Comparison of ENCODE assay signal across 15 cellular contexts in genomic region chr5:173915310-173916005, GRCh38. TPM values are rescaled to one million over a fixed set of nuclear protein-coding genes. Genes with fewer than 3 reads are reported as not detected.
DNase-seq lines count a peak whose midpoint lies in the region; ATAC-seq, FAIRE-seq and TF ChIP-seq lines count a peak whose summit lies in the region.
"Had no signal": no experiment of that assay in that cellular context is flagged by ENCODE, and none has a peak within 500 bp of the region (broad histone marks: within the 10 kb centered on the region; RNA-seq: fewer than 3 reads in every experiment).

No MANE protein-coding gene starts in this region.

- H2AFZ ChIP-seq in HepG2 (ENCODE audit: low read length), result no peak overlapping the region

- no peak overlapping the region for H3K4me3 ChIP-seq in DOHH2 (ENCODE audit: low read length)
- H3K4me3 ChIP-seq in neutrophil (ENCODE audit: low read depth in 1 of 2, low read length in 1 of 2), result no peak overlapping the region
- no peak overlapping the region for H3K4me3 ChIP-seq in HepG2 (replicated peaks in 1 of 3; ENCODE audit: insufficient read depth in 1 of 3, low read depth in 2 of 3, low read length in 3 of 3)
- H3K4me3 ChIP-seq: ovary, spleen, stomach had no signal

- H4K20me1 ChIP-seq in DOHH2 (ENCODE audit: control insufficient read depth, insufficient read depth, low read depth, low read length), result no peaks in the 10 kb centered on the region
- H4K20me1 ChIP-seq in HepG2 (ENCODE audit: insufficient read depth, low read length), result no peaks in the 10 kb centered on the region

- no peak for ATAC-seq in HG03469 (IDR thresholded peaks at IDR 0.05; ENCODE audit: unreplicated experiment)
- ATAC-seq in HG03139 (IDR thresholded peaks at IDR 0.05; ENCODE audit: unreplicated experiment), result no peak
- ATAC-seq in HepG2, result no peak
- ATAC-seq: activated CD8-positive, alpha-beta T cell treated with anti-CD3 and anti-CD28 coated beads for 36 hours had no signal

- H3K36me3 ChIP-seq in DOHH2 (ENCODE audit: control insufficient read depth, low read length) (no peaks in the 10 kb centered on the region), neutrophil (peaks cover 18% of the 10 kb centered on the region), HepG2 (replicated peaks in 1 of 2; ENCODE audit: control insufficient read depth in 1 of 2, insufficient read depth in 2 of 2, low read length in 2 of 2) (peaks cover 2 to 22% of the 10 kb centered on the region in 2 experiments; a peak in 3 of 5 replicates)
- H3K36me3 ChIP-seq: ovary had no signal

- TF ChIP-seq POLR2A in HepG2 (IDR thresholded peaks at IDR 0.05; ENCODE audit: insufficient read depth in 1 of 2, low read depth in 2 of 2, low read length in 2 of 2), result no peak

- FAIRE-seq in HepG2 (lab: Jason Lieb, UNC), result no peak

- H3K9me2 ChIP-seq in DOHH2 (replicated peaks; ENCODE audit: control insufficient read depth, low read length), result no peaks in the 10 kb centered on the region

- H3K27me3 ChIP-seq in DOHH2 (ENCODE audit: control insufficient read depth, low read length) (no peaks in the 10 kb centered on the region), neutrophil (no peaks in the 10 kb centered on the region), HepG2 (ENCODE audit: control insufficient read depth in 1 of 2, insufficient read depth in 2 of 2, low read length in 2 of 2) (no peaks in the 10 kb centered on the region)
- H3K27me3 ChIP-seq: ovary, spleen, stomach had no signal

- in situ Hi-C loops in HepG2 (cut with HindIII; ENCODE audit: extremely low pct_ligation_motif_present, low pct_unique_long_range_greater_than_20kb), result no loop called here

- CTCF ChIA-PET in HepG2 (lab: Yijun Ruan, JAX; ENCODE audit: low intra/inter-chr PET ratio, low total read pairs), result no interaction called here

- WGBS in HepG2 (ENCODE audit: low lambda C conversion rate), result 95% methylated on average over 7 of the region's 7 CpGs

- no peak for TF ChIP-seq RAD21 in HepG2 (CRISPR knock-in tag; IDR thresholded peaks at IDR 0.05)

- POLR2A ChIA-PET in HepG2 (lab: Yijun Ruan, JAX), result interaction anchor here (1.6 kb wide), 1 partner anchor 27 kb away, joined by 5 read pairs; the partner anchor contains the start of gene CPEB4

- peak overlapping the region; percentile 67; the same call in 1 of the 2 replicates for H3K4me2 ChIP-seq in DOHH2 (ENCODE audit: low read length)
- H3K4me2 ChIP-seq in HepG2 (ENCODE audit: low read depth, low read length), result no peak overlapping the region

- H3K79me2 ChIP-seq in DOHH2 (ENCODE audit: control insufficient read depth, low read length) (peaks cover 17% of the 10 kb centered on the region), HepG2 (ENCODE audit: insufficient read depth, low read length) (peaks cover 22% of the 10 kb centered on the region)

- DNase-seq in SK-N-DZ (ENCODE audit: low spot score) (peak; percentile 53), fibroblast of peridontal ligament (ENCODE audit: extremely low read depth) (peak; percentile 57), amniotic stem cell (lab: John Stamatoyannopoulos, UW) (no peak), HepG2 (ENCODE audit: low spot score) (no peak)
- DNase-seq: activated CD8-positive, alpha-beta T cell treated with anti-CD3 and anti-CD28 coated beads for 36 hours; DMS79; midbrain; NCI-H2081; ovary; spleen; stomach had no signal

- intact Hi-C loops in HepG2 (cut with micrococcal nuclease; ENCODE audit: unreplicated experiment), result no loop called here

- TF ChIP-seq CTCF in DOHH2 (IDR thresholded peaks at IDR 0.05; ENCODE audit: low read depth, low read length, poor library complexity, severe bottlenecking) (no peak), neutrophil (IDR thresholded peaks at IDR 0.05) (no peak), HepG2 (CRISPR knock-in tag; IDR thresholded peaks at IDR 0.05) (no peak)

- H3K4me1 ChIP-seq in DOHH2 (ENCODE audit: control insufficient read depth, low read length), result peaks cover 87% of the 10 kb centered on the region
- H3K4me1 ChIP-seq in neutrophil (ENCODE audit: control insufficient read depth in 1 of 2, insufficient read depth in 1 of 2, low read depth in 1 of 2, low read length in 1 of 2), result peaks cover 60 to 68% of the 10 kb centered on the region in 2 experiments
- H3K4me1 ChIP-seq in HepG2 (ENCODE audit: insufficient read depth, low read length), result peaks cover 67% of the 10 kb centered on the region

- no TSS peak for BruUV-seq in HepG2 (replicated peaks; lab: Mats Ljungman, UMichigan)

- peaks cover 18% of the 10 kb centered on the region for H3F3A ChIP-seq in DOHH2 (ENCODE audit: control insufficient read depth, insufficient read depth)

- no peak overlapping the region for H3K9ac ChIP-seq in HepG2 (ENCODE audit: insufficient read depth, low read depth, low read length)

- no peaks in the 10 kb centered on the region for H3K9me3 ChIP-seq in DOHH2 (ENCODE audit: control insufficient read depth, insufficient read depth, low read length)
- H3K9me3 ChIP-seq in neutrophil, result no peaks in the 10 kb centered on the region
- no peaks in the 10 kb centered on the region for H3K9me3 ChIP-seq in HepG2 (ENCODE audit: low read length)
- H3K9me3 ChIP-seq: ovary, spleen, stomach had no signal

- peak overlapping the region; percentile 62 for H3K27ac ChIP-seq in DOHH2 (ENCODE audit: low read depth, low read length)
- H3K27ac ChIP-seq in neutrophil, result peak overlapping the region; percentile 84
- H3K27ac ChIP-seq in HepG2 (ENCODE audit: extremely low read length, insufficient read depth, low read length), result no peak overlapping the region

- TF ChIP-seq EP300 in HepG2 (IDR thresholded peaks at IDR 0.05; ENCODE audit: low read depth in 2 of 2, low read length in 2 of 2), result no peak
- no peak for TF ChIP-seq EP300 in HepG2 (CRISPR knock-in tag; IDR thresholded peaks at IDR 0.05; ENCODE audit: borderline replicate concordance)

TF ChIP-seq in HepG2, 621 proteins besides CTCF, POLR2A, EP300 and RAD21:
- TF ChIP-seq BATF2 (CRISPR knock-in tag; IDR thresholded peaks at IDR 0.05) (no peak), DMTF1 (CRISPR knock-in tag; IDR thresholded peaks at IDR 0.05) (no peak), SMARCC2 (IDR thresholded peaks at IDR 0.05) (no peak), MAF1 (CRISPR knock-in tag; IDR thresholded peaks at IDR 0.05; ENCODE audit: borderline replicate concordance) (no peak), ZNF614 (CRISPR knock-in tag; IDR thresholded peaks at IDR 0.05; ENCODE audit: borderline replicate concordance) (no peak)

RNA-seq across cellular contexts. Expression of gene CPEB4, which starts 27.3 kb away (rescaled TPM):
- 11.3 and 13.5 TPM in 2 replicates for polyA plus RNA-seq in SK-N-DZ (2014; cell fraction: cytosol; rRNA removed)
- 6.8 and 8.3 TPM in 2 replicates for polyA plus RNA-seq in SK-N-DZ (2014; cell fraction: nucleus; rRNA removed)
- 7.7 and 8.3 TPM in 2 replicates for total RNA-seq in HepG2 (2016; rRNA removed; fragmentation: Illumina TruSeq; extraction: Trizol)
- 1.8 and 3.2 TPM in 2 replicates for total RNA-seq in HepG2 (2016; cell fraction: cytosol; rRNA removed; fragmentation: Illumina TruSeq; extraction: Trizol; ENCODE audit: low read depth)
- total RNA-seq in HepG2 (2016; cell fraction: insoluble cytoplasmic fraction; rRNA removed; fragmentation: Illumina TruSeq; extraction: Trizol), result 8.3 and 11.9 TPM in 2 replicates
- total RNA-seq in HepG2 (2016; cell fraction: membrane; rRNA removed; fragmentation: Illumina TruSeq; extraction: Trizol), result 3.4 and 3.7 TPM in 2 replicates
- total RNA-seq in HepG2 (2016; cell fraction: nucleus; rRNA removed; fragmentation: Illumina TruSeq; extraction: Trizol), result 13.4 and 15.2 TPM in 2 replicates
- 25.0 and 26.7 TPM in 2 replicates for polyA plus RNA-seq in HepG2 (2011; rRNA removed)
- polyA plus RNA-seq in HepG2 (2011; cell fraction: cytosol; rRNA removed), result 15.9 and 21.3 TPM in 2 replicates
- polyA plus RNA-seq in HepG2 (2011; cell fraction: nucleus; rRNA removed), result 38.4 and 39.5 TPM in 2 replicates
- polyA plus RNA-seq in HepG2 (2012), result 21.1 and 22.8 TPM in 2 replicates
- 0.06 and 0.08 TPM in 2 replicates for polyA plus RNA-seq in HepG2 (2016; cell fraction: cytosol; fragmentation: Illumina TruSeq; extraction: Trizol; ENCODE audit: low read depth)
- 5.3 and 5.4 TPM in 2 replicates for polyA plus RNA-seq in HepG2 (2016; cell fraction: insoluble cytoplasmic fraction; fragmentation: Illumina TruSeq; extraction: Trizol; ENCODE audit: low read depth)
- polyA plus RNA-seq in HepG2 (2016; cell fraction: membrane; fragmentation: Illumina TruSeq; extraction: Trizol; ENCODE audit: low read depth), result 0.40 and 0.56 TPM in 2 replicates
- polyA plus RNA-seq in HepG2 (2016; cell fraction: nucleus; fragmentation: Illumina TruSeq; extraction: Trizol; ENCODE audit: insufficient read depth, low read depth), result 8.8 and 10.3 TPM in 2 replicates
- 100 and 104 TPM in 2 replicates for polyA minus RNA-seq in HepG2 (2011; rRNA and poly(A)+ RNA removed; ENCODE audit: low replicate concordance)
- polyA minus RNA-seq in HepG2 (2011; cell fraction: cytosol; rRNA and poly(A)+ RNA removed), result 49.4 and 55.2 TPM in 2 replicates
- polyA minus RNA-seq in HepG2 (2011; cell fraction: nucleus; rRNA and poly(A)+ RNA removed), result 151 and 216 TPM in 2 replicates

Comparison
In these comparisons a context has a peak if more than half of its experiments do, and no peak if none do; other contexts are left out.
1. DNase-seq: peak in SK-N-DZ (single experiment) and fibroblast of peridontal ligament (single experiment); none in amniotic stem cell (single experiment) and HepG2 (single experiment).